Comparison of ENCODE assay signal across 1 cellular context in the genomic region with DNA sequence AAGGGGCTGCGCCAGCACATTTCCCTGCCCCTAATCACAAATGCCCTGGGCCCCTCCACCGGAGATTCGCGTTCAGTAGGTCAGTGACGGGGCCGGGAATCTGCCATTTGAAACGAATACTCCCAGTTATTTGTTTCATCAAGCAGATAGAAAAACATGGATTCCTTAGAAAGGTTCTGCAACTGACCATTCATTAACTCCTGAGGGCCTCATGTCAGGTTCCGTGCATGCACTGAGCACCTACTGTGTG.
TF ChIP-seq lines count a peak whose summit lies in the region.

No MANE protein-coding gene starts in this region.

TF ChIP-seq in SK-N-SH, 30 proteins besides CTCF, POLR2A, EP300 and RAD21 (continued from another document):
- TF ChIP-seq, protein P1, sequence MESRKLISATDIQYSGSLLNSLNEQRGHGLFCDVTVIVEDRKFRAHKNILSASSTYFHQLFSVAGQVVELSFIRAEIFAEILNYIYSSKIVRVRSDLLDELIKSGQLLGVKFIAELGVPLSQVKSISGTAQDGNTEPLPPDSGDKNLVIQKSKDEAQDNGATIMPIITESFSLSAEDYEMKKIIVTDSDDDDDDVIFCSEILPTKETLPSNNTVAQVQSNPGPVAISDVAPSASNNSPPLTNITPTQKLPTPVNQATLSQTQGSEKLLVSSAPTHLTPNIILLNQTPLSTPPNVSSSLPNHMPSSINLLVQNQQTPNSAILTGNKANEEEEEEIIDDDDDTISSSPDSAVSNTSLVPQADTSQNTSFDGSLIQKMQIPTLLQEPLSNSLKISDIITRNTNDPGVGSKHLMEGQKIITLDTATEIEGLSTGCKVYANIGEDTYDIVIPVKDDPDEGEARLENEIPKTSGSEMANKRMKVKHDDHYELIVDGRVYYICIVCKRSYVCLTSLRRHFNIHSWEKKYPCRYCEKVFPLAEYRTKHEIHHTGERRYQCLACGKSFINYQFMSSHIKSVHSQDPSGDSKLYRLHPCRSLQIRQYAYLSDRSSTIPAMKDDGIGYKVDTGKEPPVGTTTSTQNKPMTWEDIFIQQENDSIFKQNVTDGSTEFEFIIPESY (IDR thresholded peaks at IDR 0.05; ENCODE audit: borderline replicate concordance, low read depth): no peak; the same call in 1 of the 2 replicates
- TF ChIP-seq TAF1 (IDR thresholded peaks at IDR 0.05; ENCODE audit: borderline replicate concordance, low read depth, low read length): peak; percentile 4; the same call in 1 of the 2 replicates
- TF ChIP-seq RXRA (IDR thresholded peaks at IDR 0.05; ENCODE audit: borderline replicate concordance, low read depth): no peak
- TF ChIP-seq, protein P2, sequence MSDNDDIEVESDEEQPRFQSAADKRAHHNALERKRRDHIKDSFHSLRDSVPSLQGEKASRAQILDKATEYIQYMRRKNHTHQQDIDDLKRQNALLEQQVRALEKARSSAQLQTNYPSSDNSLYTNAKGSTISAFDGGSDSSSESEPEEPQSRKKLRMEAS (IDR thresholded peaks at IDR 0.05; ENCODE audit: low read depth): 0 out of 2 replicates have a peak, but pooled peaks have one; percentile 12
- no peak for TF ChIP-seq TCF12 (IDR thresholded peaks at IDR 0.05)
- TF ChIP-seq FOSL2 (IDR thresholded peaks at IDR 0.05; ENCODE audit: borderline replicate concordance, low read depth): no peak
- no peak for TF ChIP-seq POLR2AphosphoS5 (IDR thresholded peaks at IDR 0.05; ENCODE audit: low read depth, low read length)
- TF ChIP-seq NFIC (IDR thresholded peaks at IDR 0.05; ENCODE audit: borderline replicate concordance): no peak
- TF ChIP-seq, protein P3, sequence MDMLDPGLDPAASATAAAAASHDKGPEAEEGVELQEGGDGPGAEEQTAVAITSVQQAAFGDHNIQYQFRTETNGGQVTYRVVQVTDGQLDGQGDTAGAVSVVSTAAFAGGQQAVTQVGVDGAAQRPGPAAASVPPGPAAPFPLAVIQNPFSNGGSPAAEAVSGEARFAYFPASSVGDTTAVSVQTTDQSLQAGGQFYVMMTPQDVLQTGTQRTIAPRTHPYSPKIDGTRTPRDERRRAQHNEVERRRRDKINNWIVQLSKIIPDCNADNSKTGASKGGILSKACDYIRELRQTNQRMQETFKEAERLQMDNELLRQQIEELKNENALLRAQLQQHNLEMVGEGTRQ (IDR thresholded peaks at IDR 0.05; ENCODE audit: borderline replicate concordance, low read depth, low read length): no peak
- TF ChIP-seq, protein P4, sequence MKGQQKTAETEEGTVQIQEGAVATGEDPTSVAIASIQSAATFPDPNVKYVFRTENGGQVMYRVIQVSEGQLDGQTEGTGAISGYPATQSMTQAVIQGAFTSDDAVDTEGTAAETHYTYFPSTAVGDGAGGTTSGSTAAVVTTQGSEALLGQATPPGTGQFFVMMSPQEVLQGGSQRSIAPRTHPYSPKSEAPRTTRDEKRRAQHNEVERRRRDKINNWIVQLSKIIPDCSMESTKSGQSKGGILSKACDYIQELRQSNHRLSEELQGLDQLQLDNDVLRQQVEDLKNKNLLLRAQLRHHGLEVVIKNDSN (IDR thresholded peaks at IDR 0.05; ENCODE audit: borderline replicate concordance, low read depth): no peak
- TF ChIP-seq JUND (IDR thresholded peaks at IDR 0.05): no peak
- peak; percentile 65; the same call in 1 of the 2 replicates for TF ChIP-seq YY1 (IDR thresholded peaks at IDR 0.05; ENCODE audit: low read depth)
- TF ChIP-seq, protein P5, sequence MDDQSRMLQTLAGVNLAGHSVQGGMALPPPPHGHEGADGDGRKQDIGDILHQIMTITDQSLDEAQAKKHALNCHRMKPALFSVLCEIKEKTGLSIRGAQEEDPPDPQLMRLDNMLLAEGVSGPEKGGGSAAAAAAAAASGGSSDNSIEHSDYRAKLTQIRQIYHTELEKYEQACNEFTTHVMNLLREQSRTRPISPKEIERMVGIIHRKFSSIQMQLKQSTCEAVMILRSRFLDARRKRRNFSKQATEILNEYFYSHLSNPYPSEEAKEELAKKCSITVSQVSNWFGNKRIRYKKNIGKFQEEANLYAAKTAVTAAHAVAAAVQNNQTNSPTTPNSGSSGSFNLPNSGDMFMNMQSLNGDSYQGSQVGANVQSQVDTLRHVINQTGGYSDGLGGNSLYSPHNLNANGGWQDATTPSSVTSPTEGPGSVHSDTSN (IDR thresholded peaks at IDR 0.05): no peak
TF ChIP-seq in SK-N-SH: peak in this region for 5.
